Comparison of ENCODE assay signal across 8 cellular contexts in the genomic region with DNA sequence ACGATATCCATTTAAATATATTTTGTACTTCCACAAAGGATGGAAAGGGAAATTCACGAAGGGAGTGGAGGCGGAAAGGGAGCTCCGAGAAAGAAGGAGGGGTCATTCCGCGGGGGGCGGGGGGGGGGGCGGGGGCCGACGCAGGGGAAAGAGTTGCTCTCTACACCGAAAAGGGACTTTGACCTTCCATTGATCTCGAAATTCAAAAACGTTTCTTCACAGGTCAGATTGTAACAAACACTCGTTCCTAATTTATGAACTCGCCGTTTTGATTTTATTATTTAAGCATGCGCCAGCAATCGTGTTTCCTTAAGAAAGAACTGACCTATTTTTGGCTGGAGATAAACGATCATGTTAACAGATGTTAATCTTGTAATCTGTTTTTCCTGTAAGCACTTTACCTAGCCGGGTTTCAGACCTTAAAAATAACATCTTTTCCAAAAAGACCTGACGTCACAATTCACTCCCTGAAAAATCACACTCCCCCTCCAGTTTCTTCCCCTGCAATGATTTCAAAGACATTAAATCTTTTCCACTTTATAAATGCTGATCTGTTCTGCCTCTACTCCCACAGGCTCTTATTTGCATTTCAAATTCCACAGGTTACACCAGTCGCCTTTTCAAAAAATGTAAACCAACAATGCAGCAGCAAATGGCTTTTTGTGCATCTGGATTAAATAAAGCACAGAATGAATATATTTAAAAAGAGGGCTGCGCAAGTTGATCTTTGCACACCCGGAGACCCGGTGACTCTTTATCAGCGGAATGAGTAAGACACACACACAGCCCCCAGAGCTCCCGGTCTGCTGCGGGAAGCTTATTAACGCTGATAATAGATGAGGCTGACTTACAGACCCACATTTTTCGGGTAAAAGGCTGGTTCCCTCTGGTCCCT. TPM values are rescaled to one million over a fixed set of nuclear protein-coding genes. Genes with fewer than 3 reads are reported as not detected.
A peak's percentile ranks its signal among the peaks of the same experiment; 100 is the strongest.
DNase-seq lines count a peak whose midpoint lies in the region; ATAC-seq and TF ChIP-seq lines count a peak whose summit lies in the region.

No MANE protein-coding gene starts in this region.

- intact Hi-C loops in Right ventricle myocardium inferior (cut with DNase I): loop anchor here (2.0 to 10.0 kb wide), 4 partner anchors 43 to 211 kb away; no protein-coding TSS in a partner anchor
- intact Hi-C loops in cardiac septum (cut with DNase I): no loop called here
- intact Hi-C loops in ovary (cut with DNase I): loop anchor here in 2 of 4 donors (2.0 to 5.0 kb wide), 2 partner anchors 27 to 34 kb away; no protein-coding TSS in a partner anchor

- no peaks in the 10 kb centered on the region for H3K9me3 ChIP-seq in ovary

- no peak for TF ChIP-seq EP300 in ovary (IDR thresholded peaks at IDR 0.05)

- H3K27me3 ChIP-seq in ovary: no peaks in the 10 kb centered on the region

- peak overlapping the region; percentile 70 for H3K4me3 ChIP-seq in ovary

- H3K27ac ChIP-seq in ovary: peak overlapping the region; percentile 80 to 89

- H3K36me3 ChIP-seq in ovary: no peaks in the 10 kb centered on the region

- peak; percentile 32 for TF ChIP-seq POLR2A in ovary (IDR thresholded peaks at IDR 0.05)

- no peaks in the 10 kb centered on the region for H3K9me3 Mint-ChIP-seq in activated T-helper 17 cell treated with anti-CD3 and anti-CD28 coated beads, Interleukin-2, amount 50 U/mL, for 72 hours

- DNase-seq in Right ventricle myocardium inferior (ENCODE audit: missing footprints): no peak
- no peak for DNase-seq in cardiac septum (ENCODE audit: low spot score)
- DNase-seq in NCI-H345 treated with DMSO at 0.1 percent for 48 hours (lab: John Stamatoyannopoulos, UW; ENCODE audit: unreplicated experiment): peak; percentile 79
- DNase-seq in germinal center (ENCODE audit: low spot score): peak; percentile 62
- peak; percentile 52 to 68 (median 56) for DNase-seq in ovary
- DNase-seq in NCI-H187 treated with DMSO at 0.1 percent for 48 hours (lab: John Stamatoyannopoulos, UW): no peak

- no peaks in the 10 kb centered on the region for H3K27me3 Mint-ChIP-seq in activated T-helper 17 cell treated with anti-CD3 and anti-CD28 coated beads, Interleukin-2, amount 50 U/mL, for 72 hours

- ATAC-seq in Right ventricle myocardium inferior (peak; percentile 23), HG02852 (IDR thresholded peaks at IDR 0.05; ENCODE audit: unreplicated experiment) (peak; percentile 17)
- peak; percentile 19 for ATAC-seq in activated T-helper 17 cell treated with anti-CD3 and anti-CD28 coated beads, Interleukin-2, amount 50 U/mL, for 72 hours (replicated peaks)

- peak overlapping the region; percentile 89 for H3K4me3 Mint-ChIP-seq in activated T-helper 17 cell treated with anti-CD3 and anti-CD28 coated beads, Interleukin-2, amount 50 U/mL, for 72 hours

- peak overlapping the region; percentile 81 for H3K27ac Mint-ChIP-seq in activated T-helper 17 cell treated with anti-CD3 and anti-CD28 coated beads, Interleukin-2, amount 50 U/mL, for 72 hours

- WGBS in ovary, 3 donors: 0 to 1% (median 0%) methylated on average over 30 of the region's 30 CpGs

- H3K4me1 Mint-ChIP-seq in activated T-helper 17 cell treated with anti-CD3 and anti-CD28 coated beads, Interleukin-2, amount 50 U/mL, for 72 hours: peaks cover 8% of the 10 kb centered on the region

- H3K36me3 Mint-ChIP-seq in activated T-helper 17 cell treated with anti-CD3 and anti-CD28 coated beads, Interleukin-2, amount 50 U/mL, for 72 hours (ENCODE audit: low read depth): peaks cover 18% of the 10 kb centered on the region

- no peak for TF ChIP-seq CTCF in ovary (IDR thresholded peaks at IDR 0.05)

- no peaks in the 10 kb centered on the region for H3K4me1 ChIP-seq in ovary (ENCODE audit: insufficient read depth)

RNA-seq across cellular contexts. Expression of a gene that starts 1.6 kb away (rescaled TPM):
- 12.3 TPM for total RNA-seq in Right ventricle myocardium inferior
- total RNA-seq in cardiac septum: 14.7 TPM
- 10 to 100 TPM in 1 of 2 donors, 1 to 10 TPM in 1; 3.7 to 22.8 TPM for total RNA-seq in activated T-helper 17 cell treated with anti-CD3 and anti-CD28 coated beads, Interleukin-2, amount 50 U/mL, for 72 hours
- 100 to 1,000 TPM in 3 of 7 donors, 10 to 100 TPM in 4; 44.9 to 110 (median 99.9) TPM for total RNA-seq in ovary
- 10 to 100 TPM; 13.5 to 25.4 TPM for polyA plus RNA-seq in ovary

Comparison
In these comparisons a context has a peak if more than half of its experiments do, and no peak if none do; other contexts are left out.
1. DNase-seq: peak in NCI-H345 treated with DMSO at 0.1 percent for 48 hours (single experiment), germinal center (single experiment) and ovary (5 of 5); none in Right ventricle myocardium inferior (single experiment), cardiac septum (single experiment) and NCI-H187 treated with DMSO at 0.1 percent for 48 hours (single experiment).
2. Peak in every context shown above with its lines, with median percentiles within 50 percentile points of each other: ATAC-seq.